In genomic region chr12:4164591-4165558, GRCh38 we compare ENCODE assay signal across 8 cellular contexts.
A peak's percentile ranks its signal among the peaks of the same experiment; 100 is the strongest.
DNase-seq lines count a peak whose midpoint lies in the region; ATAC-seq and TF ChIP-seq lines count a peak whose summit lies in the region.

No MANE protein-coding gene starts in this region.

- peak; percentile 52 for DNase-seq in activated T-cell treated with anti-CD3 and anti-CD28 coated beads for 4 hours
- no peak for DNase-seq in esophagus squamous epithelium (lab: John Stamatoyannopoulos, UW)
- DNase-seq in natural killer cell treated with Interleukin-12 subunit alpha and Interleukin-12 subunit beta and Interleukin-15 and Interleukin-18, amount 100 ng/mL, for 72 hours (ENCODE audit: low spot score): peak; percentile 82
- peak in 6 of 49 donors; percentile 7 to 33 (median 15) for DNase-seq in substantia nigra (lab: John Stamatoyannopoulos, UW)
- DNase-seq in NCI-H2107 treated with DMSO at 0.1 percent for 48 hours (lab: John Stamatoyannopoulos, UW; ENCODE audit: unreplicated experiment): no peak

- peak overlapping the region; percentile 27 to 68 (median 46) for H3K27ac ChIP-seq in esophagus squamous epithelium
- peak overlapping the region; percentile 35 for H3K27ac ChIP-seq in substantia nigra (ENCODE audit: low read depth, low read length, poor library complexity, severe bottlenecking)

- peak overlapping the region; percentile 90 to 94 for H3K27ac Mint-ChIP-seq in natural killer cell treated with Interleukin-12 subunit alpha and Interleukin-12 subunit beta and Interleukin-15 and Interleukin-18, amount 100 ng/mL, for 72 hours

- H3K36me3 ChIP-seq in esophagus squamous epithelium: no peaks in the 10 kb centered on the region

- no peaks in the 10 kb centered on the region for H3K27me3 Mint-ChIP-seq in natural killer cell treated with Interleukin-12 subunit alpha and Interleukin-12 subunit beta and Interleukin-15 and Interleukin-18, amount 100 ng/mL, for 72 hours

- ATAC-seq in GM18861 (IDR thresholded peaks at IDR 0.05; ENCODE audit: unreplicated experiment): peak; percentile 46
- ATAC-seq in HG03439 (IDR thresholded peaks at IDR 0.05; ENCODE audit: unreplicated experiment): peak; percentile 61
- ATAC-seq in natural killer cell treated with Interleukin-12 subunit alpha and Interleukin-12 subunit beta and Interleukin-15 and Interleukin-18, amount 100 ng/mL, for 72 hours: peak; percentile 86 to 93
- no peak for ATAC-seq in HG03520 (IDR thresholded peaks at IDR 0.05; ENCODE audit: unreplicated experiment)

- no peaks in the 10 kb centered on the region for H3K9me3 ChIP-seq in esophagus squamous epithelium

- H3K4me3 ChIP-seq in esophagus squamous epithelium: peak overlapping the region; percentile 30 to 72 (median 44)

- intact Hi-C loops in esophagus squamous epithelium (cut with DNase I): no loop called here

- H3K4me3 Mint-ChIP-seq in natural killer cell treated with Interleukin-12 subunit alpha and Interleukin-12 subunit beta and Interleukin-15 and Interleukin-18, amount 100 ng/mL, for 72 hours: peak overlapping the region; percentile 83

- H3K4me1 ChIP-seq in esophagus squamous epithelium: peaks cover 3 to 15% (median 5%) of the 10 kb centered on the region in 3 donors

- WGBS in esophagus squamous epithelium, 2 donors: 12 to 28% methylated on average over 16 to 17 of the region's 61 CpGs

- no peak for TF ChIP-seq CTCF in esophagus squamous epithelium (IDR thresholded peaks at IDR 0.05)

- H3K4me1 Mint-ChIP-seq in natural killer cell treated with Interleukin-12 subunit alpha and Interleukin-12 subunit beta and Interleukin-15 and Interleukin-18, amount 100 ng/mL, for 72 hours (ENCODE audit: low read depth in 2 of 2): peaks cover 53 to 60% of the 10 kb centered on the region in 2 donors

- H3K36me3 Mint-ChIP-seq in natural killer cell treated with Interleukin-12 subunit alpha and Interleukin-12 subunit beta and Interleukin-15 and Interleukin-18, amount 100 ng/mL, for 72 hours: peaks cover 6% of the 10 kb centered on the region

- H3K9me3 Mint-ChIP-seq in natural killer cell treated with Interleukin-12 subunit alpha and Interleukin-12 subunit beta and Interleukin-15 and Interleukin-18, amount 100 ng/mL, for 72 hours: no peaks in the 10 kb centered on the region

- no peak for TF ChIP-seq POLR2A in esophagus squamous epithelium (IDR thresholded peaks at IDR 0.05)

- H3K27me3 ChIP-seq in esophagus squamous epithelium: peaks cover 0 to 14% (median 0%) of the 10 kb centered on the region in 4 donors

Comparison
In these comparisons a context has a peak if more than half of its experiments do, and no peak if none do; other contexts are left out.
1. DNase-seq: peak in activated T-cell treated with anti-CD3 and anti-CD28 coated beads for 4 hours (single experiment) and natural killer cell treated with Interleukin-12 subunit alpha and Interleukin-12 subunit beta and Interleukin-15 and Interleukin-18, amount 100 ng/mL, for 72 hours (single experiment); none in esophagus squamous epithelium (single experiment) and NCI-H2107 treated with DMSO at 0.1 percent for 48 hours (single experiment).